Comparison of ENCODE assay signal across 10 cellular contexts in the genomic region with DNA sequence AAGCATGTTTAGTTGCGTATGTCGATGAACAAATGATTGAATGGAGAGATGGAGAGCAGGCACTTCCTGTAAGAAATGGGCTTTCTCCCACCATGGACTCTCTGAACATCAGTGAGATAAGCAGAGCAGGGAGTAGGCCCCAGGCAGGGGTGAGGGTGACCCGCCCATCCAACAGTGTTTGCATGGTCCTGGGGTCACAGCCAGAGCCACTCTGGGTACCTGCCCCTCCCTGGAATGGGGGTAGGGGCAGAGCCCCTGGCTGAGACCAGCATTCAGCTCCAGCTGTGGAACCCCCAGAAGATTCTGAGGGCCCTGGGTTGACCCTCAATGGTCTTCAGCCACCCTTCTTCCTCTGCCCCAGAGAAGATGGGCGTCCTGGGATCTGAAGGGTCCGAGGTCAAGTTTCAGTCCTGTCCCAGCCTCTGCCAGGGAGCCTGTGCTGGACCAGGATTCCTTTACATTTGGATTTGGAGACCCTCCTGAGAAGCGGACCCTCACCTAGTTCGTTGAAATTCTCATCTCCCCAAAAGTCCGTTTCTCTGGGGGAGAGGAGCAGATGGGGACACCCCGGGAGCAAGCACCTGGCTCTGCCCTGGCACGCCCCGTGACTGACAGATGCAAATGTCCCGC. TPM values are rescaled to one million over a fixed set of nuclear protein-coding genes. Genes with fewer than 3 reads are reported as not detected.
A peak's percentile ranks its signal among the peaks of the same experiment; 100 is the strongest.
DNase-seq lines count a peak whose midpoint lies in the region; ATAC-seq, FAIRE-seq and TF ChIP-seq lines count a peak whose summit lies in the region.
"Had no signal": no experiment of that assay in that cellular context is flagged by ENCODE, and none has a peak within 500 bp of the region (broad histone marks: within the 10 kb centered on the region; RNA-seq: fewer than 3 reads in every experiment).

No MANE protein-coding gene starts in this region.

- no peak overlapping the region for H3K9ac ChIP-seq in kidney (ENCODE audit: low read length in 2 of 2)

- H3K36me3 ChIP-seq in kidney (ENCODE audit: control insufficient read depth in 1 of 2, insufficient read depth in 2 of 2, low read length in 2 of 2): no peaks in the 10 kb centered on the region
- no peaks in the 10 kb centered on the region for H3K36me3 ChIP-seq in stomach
- H3K36me3 ChIP-seq: ascending aorta had no signal

- in situ Hi-C loops in KBM-7 (cut with MboI; ENCODE audit: low pct_unique_long_range_greater_than_20kb, low sequenced_read_pairs): no loop called here

- intact Hi-C loops in activated B cell treated with CpG ODN at 0.5 μM for 24 hours (cut with micrococcal nuclease): no loop called here
- intact Hi-C loops in kidney (cut with DNase I): loop anchor here (10.0 kb wide), 1 partner anchor 173 kb away; no protein-coding TSS in a partner anchor
- intact Hi-C loops in stomach (cut with DNase I; ENCODE audit: low total_unique reads): no loop called here

- H3K36me3 Mint-ChIP-seq in activated naive CD4-positive, alpha-beta T cell treated with anti-CD3 and anti-CD28 coated beads, Interleukin-2, amount 50 U/mL, for 24 hours: peaks cover 15% of the 10 kb centered on the region
- H3K36me3 Mint-ChIP-seq in activated B cell treated with CpG ODN at 0.5 μM for 24 hours (ENCODE audit: low read depth): peaks cover 3% of the 10 kb centered on the region

- H3K9me3 Mint-ChIP-seq in activated naive CD4-positive, alpha-beta T cell treated with anti-CD3 and anti-CD28 coated beads, Interleukin-2, amount 50 U/mL, for 24 hours: no peaks in the 10 kb centered on the region
- no peaks in the 10 kb centered on the region for H3K9me3 Mint-ChIP-seq in activated B cell treated with CpG ODN at 0.5 μM for 24 hours

- peaks cover 33% of the 10 kb centered on the region for H3K27me3 Mint-ChIP-seq in activated naive CD4-positive, alpha-beta T cell treated with anti-CD3 and anti-CD28 coated beads, Interleukin-2, amount 50 U/mL, for 24 hours
- peaks cover 33% of the 10 kb centered on the region for H3K27me3 Mint-ChIP-seq in activated B cell treated with CpG ODN at 0.5 μM for 24 hours

- H3K4me3 ChIP-seq in kidney (ENCODE audit: low read length in 2 of 2) (no peak overlapping the region), stomach (peak overlapping the region in 2 of 4 donors; percentile 48 to 57)

- H3K4me1 Mint-ChIP-seq in activated naive CD4-positive, alpha-beta T cell treated with anti-CD3 and anti-CD28 coated beads, Interleukin-2, amount 50 U/mL, for 24 hours: peaks cover 50% of the 10 kb centered on the region
- peaks cover 70% of the 10 kb centered on the region for H3K4me1 Mint-ChIP-seq in activated B cell treated with CpG ODN at 0.5 μM for 24 hours

- H3K4me1 ChIP-seq in kidney (ENCODE audit: control insufficient read depth in 1 of 2, insufficient read depth in 1 of 2, low read depth in 1 of 2, low read length in 2 of 2): peaks cover 4 to 26% of the 10 kb centered on the region in 2 donors
- peaks cover 50 to 84% (median 75%) of the 10 kb centered on the region in 4 donors for H3K4me1 ChIP-seq in stomach

- no peak overlapping the region for H3K27ac ChIP-seq in kidney (ENCODE audit: low read depth in 2 of 2, low read length in 2 of 2)
- H3K27ac ChIP-seq in stomach: no peak overlapping the region
- H3K27ac ChIP-seq: ascending aorta had no signal

- no peak overlapping the region for H3K27ac Mint-ChIP-seq in activated naive CD4-positive, alpha-beta T cell treated with anti-CD3 and anti-CD28 coated beads, Interleukin-2, amount 50 U/mL, for 24 hours
- H3K27ac Mint-ChIP-seq in activated B cell treated with CpG ODN at 0.5 μM for 24 hours: no peak overlapping the region

- 39 to 62% (median 43%) methylated on average over 10 to 12 of the region's 12 CpGs for WGBS in stomach, 5 donors

- TF ChIP-seq POLR2A in stomach (IDR thresholded peaks at IDR 0.05): no peak

- CTCF ChIA-PET in activated B cell treated with CpG ODN at 0.5 μM for 24 hours (lab: Charles Lee): interaction anchor here (0.9 to 1.2 kb wide), 4 partner anchors 61 to 298 kb away, joined by 3 to 7 read pairs (median 4); no protein-coding TSS in a partner anchor

- H3K9me3 ChIP-seq in kidney (ENCODE audit: control insufficient read depth in 1 of 2, low read length in 2 of 2) (no peaks in the 10 kb centered on the region), stomach (no peaks in the 10 kb centered on the region)
- H3K9me3 ChIP-seq: ascending aorta had no signal

- H3K4me3 Mint-ChIP-seq in activated naive CD4-positive, alpha-beta T cell treated with anti-CD3 and anti-CD28 coated beads, Interleukin-2, amount 50 U/mL, for 24 hours: peak overlapping the region; percentile 84
- H3K4me3 Mint-ChIP-seq in activated B cell treated with CpG ODN at 0.5 μM for 24 hours: peak overlapping the region; percentile 83

- POLR2A ChIA-PET in activated B cell treated with CpG ODN at 0.5 μM for 24 hours (lab: Charles Lee): interaction anchor here (0.9 to 1.3 kb wide), 3 partner anchors 40 to 869 kb away, joined by 3 read pairs; partner anchors contain the start of gene OGA

- no peak for DNase-seq in activated naive CD4-positive, alpha-beta T cell treated with Interleukin-2 at 50 U/mL for 16 hours
- DNase-seq in activated B cell treated with CpG ODN at 0.5 μM for 24 hours (no peak), kidney (peak; percentile 72), stomach (peak; percentile 23), KBM-7 (no peak)

- ATAC-seq in activated B cell treated with CpG ODN at 0.5 μM for 24 hours (ENCODE audit: low read depth) (no peak), HG03095 (IDR thresholded peaks at IDR 0.05; ENCODE audit: unreplicated experiment) (no peak), GM19395 (IDR thresholded peaks at IDR 0.05; ENCODE audit: unreplicated experiment) (no peak)

- TF ChIP-seq EP300 in stomach (IDR thresholded peaks at IDR 0.05): no peak

- TF ChIP-seq CTCF in activated B cell treated with CpG ODN at 0.5 μM for 24 hours (IDR thresholded peaks at IDR 0.05): no peak
- TF ChIP-seq CTCF in kidney (IDR thresholded peaks at IDR 0.05; ENCODE audit: borderline replicate concordance, extremely low read depth, insufficient read depth): no peak
- no peak for TF ChIP-seq CTCF in stomach (IDR thresholded peaks at IDR 0.05)

- peaks cover 28 to 66% (median 58%) of the 10 kb centered on the region in 3 donors for H3K27me3 ChIP-seq in stomach

- FAIRE-seq in kidney (lab: Jason Lieb, UNC): no peak

RNA-seq across cellular contexts. Expression of gene FGF8, which starts 2.4 kb away (rescaled TPM):
- total RNA-seq in activated B cell treated with CpG ODN at 0.5 μM for 24 hours: not detected in 2 replicates
- not detected for total RNA-seq in kidney
- polyA plus RNA-seq in kidney (ENCODE audit: insufficient read depth, low read depth, low replicate concordance): not detected
- not detected for total RNA-seq in stomach
- polyA plus RNA-seq in stomach: not detected
- total RNA-seq: ascending aorta had no signal
- polyA plus RNA-seq: esophagus had no signal

RNA-seq across cellular contexts. Expression of gene NPM3, which starts 5.0 kb away (rescaled TPM):
- total RNA-seq in activated B cell treated with CpG ODN at 0.5 μM for 24 hours (48.1 and 60.7 TPM in 2 replicates), kidney (23.8 TPM), stomach (10 to 100 TPM in 3 of 5 donors, 1 to 10 TPM in 1, not detected in 1; 2.3 to 68.1 (median 32.6) TPM)
- polyA plus RNA-seq in kidney (ENCODE audit: insufficient read depth, low read depth, low replicate concordance) (34.0 TPM), stomach (10 to 100 TPM; 22.0 to 30.2 (median 26.0) TPM)

RNA-seq across cellular contexts. Expression of gene OGA, which starts 40.0 kb away (rescaled TPM):
- total RNA-seq in activated B cell treated with CpG ODN at 0.5 μM for 24 hours (209 and 271 TPM in 2 replicates), kidney (146 TPM), stomach (100 to 1,000 TPM; 123 to 312 (median 233) TPM)
- polyA plus RNA-seq in kidney (ENCODE audit: insufficient read depth, low read depth, low replicate concordance) (33.4 TPM), stomach (10 to 100 TPM; 18.9 to 41.7 (median 28.0) TPM)

Comparison
In these comparisons a context has a peak if more than half of its experiments do, and no peak if none do; other contexts are left out.
1. DNase-seq: peak in kidney (single experiment) and stomach (single experiment); none in activated naive CD4-positive, alpha-beta T cell treated with Interleukin-2 at 50 U/mL for 16 hours (single experiment), activated B cell treated with CpG ODN at 0.5 μM for 24 hours (single experiment) and KBM-7 (single experiment).